In genomic region chr16:694187-694862, GRCh38 we compare ENCODE assay signal across 10 cellular contexts. TPM values are rescaled to one million over a fixed set of nuclear protein-coding genes. Genes with fewer than 3 reads are reported as not detected.
DNase-seq lines count a peak whose midpoint lies in the region; ATAC-seq and TF ChIP-seq lines count a peak whose summit lies in the region.
"Had no signal": no experiment of that assay in that cellular context is flagged by ENCODE, and none has a peak within 500 bp of the region (broad histone marks: within the 10 kb centered on the region; RNA-seq: fewer than 3 reads in every experiment).

No MANE protein-coding gene starts in this region.

- no peak overlapping the region for H3K14ac ChIP-seq in trophoblast cell (ENCODE audit: low read length)
- H3K14ac ChIP-seq in mesenchymal stem cell (ENCODE audit: low read length in 2 of 2): no peak overlapping the region

- H2BK12ac ChIP-seq in trophoblast cell (ENCODE audit: low read length) (no peak overlapping the region), mesenchymal stem cell (ENCODE audit: low read length in 2 of 2) (no peak overlapping the region)

- H3K9me3 ChIP-seq in NT2/D1 (ENCODE audit: insufficient read depth, low read length) (no peaks in the 10 kb centered on the region), trophoblast cell (ENCODE audit: insufficient read depth, low read depth, low read length) (peaks cover 14% of the 10 kb centered on the region), WERI-Rb-1 (ENCODE audit: severe bottlenecking) (no peaks in the 10 kb centered on the region), mesenchymal stem cell (ENCODE audit: control insufficient read depth, low read length) (no peaks in the 10 kb centered on the region)
- H3K9me3 ChIP-seq: sigmoid colon had no signal

- TF ChIP-seq CTCF in WERI-Rb-1 (IDR thresholded peaks at IDR 0.05; ENCODE audit: low read depth, low read length): no peak

- H3K18ac ChIP-seq in trophoblast cell (ENCODE audit: low read length) (no peak overlapping the region), mesenchymal stem cell (ENCODE audit: low read depth in 1 of 2, low read length in 2 of 2) (no peak overlapping the region)

- H3K9me3 Mint-ChIP-seq in T-helper 1 cell treated with Interleukin-12 subunit alpha and Interleukin-12 subunit beta and Interleukin-4 antibody, amounts not matched to agents 30 μg/mL and 1 μg/mL, for 36 hours: peaks cover 4% of the 10 kb centered on the region

- H3K23ac ChIP-seq in trophoblast cell (ENCODE audit: low read length) (no peak overlapping the region), mesenchymal stem cell (ENCODE audit: low read length in 2 of 2) (no peak overlapping the region)

- peaks cover 4% of the 10 kb centered on the region for H3K79me2 ChIP-seq in trophoblast cell (ENCODE audit: control insufficient read depth, insufficient read depth, low read length, poor library complexity)

- no peak for ATAC-seq in GM21825 (IDR thresholded peaks at IDR 0.05; ENCODE audit: unreplicated experiment)

- peaks cover 20% of the 10 kb centered on the region for H3K27me3 Mint-ChIP-seq in T-helper 1 cell treated with Interleukin-12 subunit alpha and Interleukin-12 subunit beta and Interleukin-4 antibody, amounts not matched to agents 30 μg/mL and 1 μg/mL, for 36 hours (ENCODE audit: low read depth)

- no peak overlapping the region for H3K4ac ChIP-seq in trophoblast cell (ENCODE audit: low read depth, low read length)
- H3K4ac ChIP-seq in mesenchymal stem cell (ENCODE audit: low read depth in 1 of 2, low read length in 2 of 2): no peak overlapping the region

- no peak for DNase-seq in T-helper 1 cell
- DNase-seq in NT2/D1 (ENCODE audit: low read depth, low spot score): no peak
- DNase-seq in ecto neural progenitor cell (ENCODE audit: low spot score): peak; percentile 77
- peak; percentile 90 to 94 for DNase-seq in trophoblast cell
- DNase-seq in WERI-Rb-1: no peak
- DNase-seq in mesenchymal stem cell: no peak
- DNase-seq: sigmoid colon had no signal

- H3K4me3 Mint-ChIP-seq in T-helper 1 cell treated with Interleukin-12 subunit alpha and Interleukin-12 subunit beta and Interleukin-4 antibody, amounts not matched to agents 30 μg/mL and 1 μg/mL, for 36 hours: peak overlapping the region; percentile 34

- H4K91ac ChIP-seq in trophoblast cell (ENCODE audit: low read depth, low read length) (no peak overlapping the region), mesenchymal stem cell (ENCODE audit: low read length) (no peak overlapping the region)

- H3K27me3 ChIP-seq in NT2/D1 (ENCODE audit: insufficient read depth, insufficient read length) (peaks cover 72% of the 10 kb centered on the region), trophoblast cell (ENCODE audit: insufficient read depth, low read length) (peaks cover 33% of the 10 kb centered on the region), WERI-Rb-1 (ENCODE audit: insufficient read depth, low read depth, severe bottlenecking) (no peaks in the 10 kb centered on the region), mesenchymal stem cell (ENCODE audit: control insufficient read depth in 1 of 2, insufficient read depth in 1 of 2, low read length in 2 of 2) (peaks cover 59 to 60% of the 10 kb centered on the region in 2 experiments)

- peak overlapping the region; percentile 36 for H3K27ac Mint-ChIP-seq in T-helper 1 cell treated with Interleukin-12 subunit alpha and Interleukin-12 subunit beta and Interleukin-4 antibody, amounts not matched to agents 30 μg/mL and 1 μg/mL, for 36 hours

- H3K79me1 ChIP-seq in trophoblast cell (ENCODE audit: low read length) (peaks cover 5% of the 10 kb centered on the region), mesenchymal stem cell (replicated peaks; ENCODE audit: low read length, poor library complexity, severe bottlenecking) (peaks cover 6% of the 10 kb centered on the region)

- WGBS in trophoblast cell (ENCODE audit: extremely low coverage, insufficient coverage, insufficient read length): no CpG with 5 or more reads among the region's 64 CpGs
- WGBS in mesenchymal stem cell: 4% methylated on average over 49 of the region's 64 CpGs

- H3K36me3 ChIP-seq in NT2/D1 (ENCODE audit: insufficient read depth, insufficient read length, low read length): peaks cover 2% of the 10 kb centered on the region
- H3K36me3 ChIP-seq in trophoblast cell (ENCODE audit: control insufficient read depth in 1 of 2, insufficient read depth in 2 of 2, low read length in 2 of 2): no peaks in the 10 kb centered on the region
- H3K36me3 ChIP-seq in WERI-Rb-1: peaks cover 11% of the 10 kb centered on the region
- H3K36me3 ChIP-seq in mesenchymal stem cell (ENCODE audit: control insufficient read depth in 1 of 2, insufficient read depth in 2 of 2, low read depth in 1 of 2, low read length in 2 of 2): peaks cover 0 to 3% of the 10 kb centered on the region in 2 experiments
- H3K36me3 ChIP-seq: sigmoid colon had no signal

- no peak overlapping the region for H2AK5ac ChIP-seq in trophoblast cell (ENCODE audit: low read length)
- H2AK5ac ChIP-seq in mesenchymal stem cell (ENCODE audit: low read length, severe bottlenecking): no peak overlapping the region

- no peak overlapping the region for H2BK15ac ChIP-seq in mesenchymal stem cell (ENCODE audit: low read depth, poor library complexity, severe bottlenecking)

- H2BK120ac ChIP-seq in trophoblast cell (ENCODE audit: insufficient read depth, low read length, poor library complexity): no peak overlapping the region
- H2BK120ac ChIP-seq in mesenchymal stem cell (ENCODE audit: low read depth, low read length): no peak overlapping the region

- H2BK5ac ChIP-seq in trophoblast cell (ENCODE audit: low read depth, low read length, poor library complexity) (no peak overlapping the region), mesenchymal stem cell (ENCODE audit: low read depth, low read length, poor library complexity, severe bottlenecking) (no peak overlapping the region)

- no peak overlapping the region for H4K12ac ChIP-seq in trophoblast cell (ENCODE audit: low read depth, low read length)

- peak overlapping the region; percentile 70 for H3K9ac ChIP-seq in NT2/D1 (ENCODE audit: insufficient read length, low read depth)
- H3K9ac ChIP-seq in trophoblast cell (ENCODE audit: low read length): no peak overlapping the region
- H3K9ac ChIP-seq in mesenchymal stem cell (ENCODE audit: low read length): no peak overlapping the region

- H3K4me2 ChIP-seq in trophoblast cell (ENCODE audit: low read length): no peak overlapping the region
- no peak overlapping the region for H3K4me2 ChIP-seq in mesenchymal stem cell (ENCODE audit: low read length, poor library complexity, severe bottlenecking)

- peaks cover 1% of the 10 kb centered on the region for H3K36me3 Mint-ChIP-seq in T-helper 1 cell treated with Interleukin-12 subunit alpha and Interleukin-12 subunit beta and Interleukin-4 antibody, amounts not matched to agents 30 μg/mL and 1 μg/mL, for 36 hours (ENCODE audit: low read depth)

- H3K27ac ChIP-seq in trophoblast cell (ENCODE audit: low read depth, low read length): no peak overlapping the region
- no peak overlapping the region for H3K27ac ChIP-seq in WERI-Rb-1
- H3K27ac ChIP-seq in mesenchymal stem cell (ENCODE audit: low read length, poor library complexity, severe bottlenecking): no peak overlapping the region
- H3K27ac ChIP-seq: epithelial cell of prostate, sigmoid colon had no signal

- H3K4me3 ChIP-seq in NT2/D1 (ENCODE audit: insufficient read length, low read depth): peak overlapping the region; percentile 11
- H3K4me3 ChIP-seq in trophoblast cell (ENCODE audit: low read depth, low read length): no peak overlapping the region
- no peak overlapping the region for H3K4me3 ChIP-seq in WERI-Rb-1 (ENCODE audit: low read depth, low read length)
- no peak overlapping the region for H3K4me3 ChIP-seq in mesenchymal stem cell (ENCODE audit: insufficient read depth in 1 of 2, low read depth in 1 of 2, low read length in 2 of 2)
- H3K4me3 ChIP-seq: sigmoid colon had no signal

- H3K4me1 ChIP-seq in NT2/D1 (ENCODE audit: insufficient read depth, insufficient read length) (peaks cover 12% of the 10 kb centered on the region), trophoblast cell (ENCODE audit: control insufficient read depth in 1 of 2, insufficient read depth in 2 of 2, low read length in 2 of 2) (peaks cover 11 to 17% of the 10 kb centered on the region in 2 experiments), mesenchymal stem cell (ENCODE audit: control insufficient read depth, insufficient read depth, low read depth, low read length) (peaks cover 27% of the 10 kb centered on the region)

- H2AFZ ChIP-seq in trophoblast cell (ENCODE audit: insufficient read depth, low read length, poor library complexity) (no peak overlapping the region), mesenchymal stem cell (ENCODE audit: low read depth, low read length) (no peak overlapping the region)

- H4K8ac ChIP-seq in trophoblast cell (ENCODE audit: low read depth, low read length) (no peak overlapping the region), mesenchymal stem cell (ENCODE audit: low read length) (no peak overlapping the region)

- peaks cover 12% of the 10 kb centered on the region for H3K4me1 Mint-ChIP-seq in T-helper 1 cell treated with Interleukin-12 subunit alpha and Interleukin-12 subunit beta and Interleukin-4 antibody, amounts not matched to agents 30 μg/mL and 1 μg/mL, for 36 hours (ENCODE audit: low read depth)

RNA-seq across cellular contexts. Expression of gene WDR24, which starts 4.1 kb away (rescaled TPM):
- 8.8 and 9.1 TPM in 2 replicates for polyA plus RNA-seq in trophoblast cell (2013)
- polyA plus RNA-seq in mesenchymal stem cell (2013, experiment 1 of 2): 6.3 TPM
- 6.4 TPM for polyA plus RNA-seq in mesenchymal stem cell (2013, experiment 2 of 2)

RNA-seq across cellular contexts. Expression of gene JMJD8, which starts 10.2 kb away (rescaled TPM):
- 38.3 and 39.8 TPM in 2 replicates for polyA plus RNA-seq in trophoblast cell (2013)
- polyA plus RNA-seq in mesenchymal stem cell (2013, experiment 1 of 2): 51.4 TPM
- polyA plus RNA-seq in mesenchymal stem cell (2013, experiment 2 of 2): 50.3 TPM

RNA-seq across cellular contexts. Expression of gene FBXL16, which starts 11.3 kb away (rescaled TPM):
- 0.81 and 0.83 TPM in 2 replicates for polyA plus RNA-seq in trophoblast cell (2013)
- 0.28 TPM for polyA plus RNA-seq in mesenchymal stem cell (2013, experiment 1 of 2)
- 0.34 TPM for polyA plus RNA-seq in mesenchymal stem cell (2013, experiment 2 of 2)

RNA-seq across cellular contexts. Expression of gene STUB1, which starts 14.1 kb away (rescaled TPM):
- polyA plus RNA-seq in trophoblast cell (2013): 96.7 and 97.1 TPM in 2 replicates
- polyA plus RNA-seq in mesenchymal stem cell (2013, experiment 1 of 2): 116 TPM
- 121 TPM for polyA plus RNA-seq in mesenchymal stem cell (2013, experiment 2 of 2)

RNA-seq across cellular contexts. Expression of gene RHBDL1, which starts 18.9 kb away (rescaled TPM):
- 1.3 TPM in 2 replicates for polyA plus RNA-seq in trophoblast cell (2013)
- polyA plus RNA-seq in mesenchymal stem cell (2013, experiment 1 of 2): 1.5 TPM
- polyA plus RNA-seq in mesenchymal stem cell (2013, experiment 2 of 2): 1.3 TPM

Comparison
In these comparisons a context has a peak if more than half of its experiments do, and no peak if none do; other contexts are left out.
1. DNase-seq: peak in ecto neural progenitor cell (single experiment) and trophoblast cell (2 of 2); none in T-helper 1 cell (0 of 5), NT2/D1 (single experiment), WERI-Rb-1 (single experiment) and mesenchymal stem cell (single experiment).